ENCODE assay signal across 17 cellular contexts in the genomic region with DNA sequence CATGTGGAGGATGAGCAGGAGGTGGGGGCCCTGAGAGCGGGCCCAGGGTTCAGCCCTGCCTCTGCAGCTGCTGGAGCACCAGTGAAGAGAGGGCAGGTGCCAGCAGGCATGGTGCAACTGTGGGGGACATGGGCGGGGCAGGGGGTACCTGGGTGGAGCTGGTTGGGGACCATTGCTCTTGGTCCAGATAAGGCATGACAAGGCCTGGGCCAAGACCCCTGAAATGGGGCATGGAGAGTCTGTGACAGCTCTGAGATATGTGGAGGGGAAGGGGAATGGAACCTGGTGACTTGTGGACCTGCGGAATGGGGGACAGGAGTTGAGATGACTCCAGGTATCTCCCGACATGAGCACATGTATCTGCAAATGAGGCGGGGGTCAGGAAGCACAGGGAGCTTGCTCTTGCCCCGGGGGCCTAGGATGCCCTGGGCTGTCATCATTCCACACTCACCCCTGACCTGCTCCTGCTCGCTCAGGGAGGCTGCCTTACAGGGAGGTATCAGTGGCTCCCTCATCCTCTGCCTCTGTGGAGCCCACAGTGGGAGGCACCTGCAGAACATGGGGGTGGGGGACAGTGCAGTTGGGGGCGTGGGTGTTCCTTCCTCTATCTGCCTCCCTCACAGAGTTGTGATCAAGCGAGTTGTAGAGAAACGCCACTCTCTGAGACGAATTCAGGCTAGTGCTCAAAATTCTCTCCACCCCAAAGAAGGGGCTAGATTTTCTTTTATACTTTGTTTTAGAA. TPM values are rescaled to one million over a fixed set of nuclear protein-coding genes. Genes with fewer than 3 reads are reported as not detected.
DNase-seq lines count a peak whose midpoint lies in the region; ATAC-seq and TF ChIP-seq lines count a peak whose summit lies in the region.
"Had no signal": no experiment of that assay in that cellular context is flagged by ENCODE, and none has a peak within 500 bp of the region (broad histone marks: within the 10 kb centered on the region; RNA-seq: fewer than 3 reads in every experiment).

No MANE protein-coding gene starts in this region.

- H3K9me3 Mint-ChIP-seq in T-helper 2 cell treated with Interferon-gamma antibody and Interleukin-4, amounts not matched to agents 5 μg/mL and 100 μg/mL, for 36 hours, result no peaks in the 10 kb centered on the region
- H3K9me3 Mint-ChIP-seq in CD8-positive, alpha-beta memory T cell, result no peaks in the 10 kb centered on the region
- H3K9me3 Mint-ChIP-seq in activated B cell treated with CpG ODN at 0.5 μM for 24 hours (peaks cover 2% of the 10 kb centered on the region), naive B cell (peaks cover 0 to 2% (median 0%) of the 10 kb centered on the region in 7 donors)

- POLR2A ChIA-PET in CD8-positive, alpha-beta memory T cell (lab: Charles Lee), result no interaction called here
- POLR2A ChIA-PET in activated B cell treated with CpG ODN at 0.5 μM for 24 hours (lab: Charles Lee), result interaction anchor here (0.6 to 1.5 kb wide), 2 partner anchors 76 to 89 kb away, joined by 6 to 9 read pairs; partner anchors contain the start of gene SOCS3

- H3K27me3 Mint-ChIP-seq in T-helper 2 cell treated with Interferon-gamma antibody and Interleukin-4, amounts not matched to agents 5 μg/mL and 100 μg/mL, for 36 hours (ENCODE audit: low read depth), result peaks cover 5% of the 10 kb centered on the region
- H3K27me3 Mint-ChIP-seq in CD8-positive, alpha-beta memory T cell, result peaks cover 23 to 24% of the 10 kb centered on the region in 2 donors
- H3K27me3 Mint-ChIP-seq in activated B cell treated with CpG ODN at 0.5 μM for 24 hours (peaks cover 6% of the 10 kb centered on the region), naive B cell (peaks cover 12 to 33% (median 21%) of the 10 kb centered on the region in 3 donors)

- H3K27ac ChIP-seq in CD8-positive, alpha-beta memory T cell (ENCODE audit: low read depth, low read length), result peak overlapping the region; percentile 59
- no peak overlapping the region for H3K27ac ChIP-seq in caudate nucleus (ENCODE audit: low read depth, low read length)
- H3K27ac ChIP-seq: epithelial cell of prostate had no signal

- H3K4me3 ChIP-seq in CD8-positive, alpha-beta memory T cell (ENCODE audit: low read length), result peak overlapping the region; percentile 14
- H3K4me3 ChIP-seq: mucosa of descending colon, prostate gland had no signal

- ATAC-seq in activated B cell treated with CpG ODN at 0.5 μM for 24 hours (ENCODE audit: low read depth), result no peak
- ATAC-seq in naive B cell (ENCODE audit: low read depth in 2 of 2), result peak; percentile 14 to 27
- no peak for ATAC-seq in HG03135 (IDR thresholded peaks at IDR 0.05; ENCODE audit: unreplicated experiment)

- peaks cover 25% of the 10 kb centered on the region for H3K4me1 Mint-ChIP-seq in T-helper 2 cell treated with Interferon-gamma antibody and Interleukin-4, amounts not matched to agents 5 μg/mL and 100 μg/mL, for 36 hours (ENCODE audit: low read depth)
- H3K4me1 Mint-ChIP-seq in CD8-positive, alpha-beta memory T cell, result peaks cover 14 to 25% (median 17%) of the 10 kb centered on the region in 3 donors
- peaks cover 37% of the 10 kb centered on the region for H3K4me1 Mint-ChIP-seq in activated B cell treated with CpG ODN at 0.5 μM for 24 hours
- H3K4me1 Mint-ChIP-seq in naive B cell, result peaks cover 6 to 20% (median 9%) of the 10 kb centered on the region in 3 donors

- H3K9me3 ChIP-seq in CD8-positive, alpha-beta memory T cell (ENCODE audit: low read length), result no peaks in the 10 kb centered on the region
- H3K9me3 ChIP-seq: mucosa of descending colon, prostate gland had no signal

- H3K4me3 Mint-ChIP-seq in T-helper 2 cell treated with Interferon-gamma antibody and Interleukin-4, amounts not matched to agents 5 μg/mL and 100 μg/mL, for 36 hours, result no peak overlapping the region
- peak overlapping the region in 1 of 7 donors; percentile 1 for H3K4me3 Mint-ChIP-seq in CD8-positive, alpha-beta memory T cell
- H3K4me3 Mint-ChIP-seq in activated B cell treated with CpG ODN at 0.5 μM for 24 hours (peak overlapping the region; percentile 19), naive B cell (peak overlapping the region in 1 of 8 donors; percentile 28)

- intact Hi-C loops in activated B cell treated with CpG ODN at 0.5 μM for 24 hours (cut with micrococcal nuclease), result no loop called here

- no peaks in the 10 kb centered on the region for H3K36me3 Mint-ChIP-seq in T-helper 2 cell treated with Interferon-gamma antibody and Interleukin-4, amounts not matched to agents 5 μg/mL and 100 μg/mL, for 36 hours (ENCODE audit: low read depth)
- H3K36me3 Mint-ChIP-seq in CD8-positive, alpha-beta memory T cell, result no peaks in the 10 kb centered on the region
- H3K36me3 Mint-ChIP-seq in activated B cell treated with CpG ODN at 0.5 μM for 24 hours (ENCODE audit: low read depth) (no peaks in the 10 kb centered on the region), naive B cell (no peaks in the 10 kb centered on the region)

- H3K36me3 ChIP-seq in CD8-positive, alpha-beta memory T cell (ENCODE audit: insufficient read depth, low read length), result no peaks in the 10 kb centered on the region
- H3K36me3 ChIP-seq: prostate gland had no signal

- H3K4me1 ChIP-seq in CD8-positive, alpha-beta memory T cell (ENCODE audit: insufficient read depth, low read length), result peaks cover 38% of the 10 kb centered on the region
- H3K4me1 ChIP-seq: prostate gland had no signal

- H3K27ac Mint-ChIP-seq in T-helper 2 cell treated with Interferon-gamma antibody and Interleukin-4, amounts not matched to agents 5 μg/mL and 100 μg/mL, for 36 hours, result peak overlapping the region; percentile 3
- peak overlapping the region in 4 of 8 donors; percentile 18 to 80 (median 74) for H3K27ac Mint-ChIP-seq in CD8-positive, alpha-beta memory T cell
- H3K27ac Mint-ChIP-seq in activated B cell treated with CpG ODN at 0.5 μM for 24 hours (no peak overlapping the region), naive B cell (peak overlapping the region; percentile 84 to 94 (median 93))

- peaks cover 4% of the 10 kb centered on the region for H3K27me3 ChIP-seq in CD8-positive, alpha-beta memory T cell (ENCODE audit: insufficient read depth, low read length, poor library complexity, severe bottlenecking)

- in situ Hi-C loops in GM13977 (cut with MboI; ENCODE audit: low pct_unique_long_range_greater_than_20kb, low sequenced_read_pairs, unreplicated experiment), result no loop called here

- no peak for DNase-seq in T-helper 2 cell treated with Interferon-gamma antibody and Interleukin-4, amounts not matched to agents 5 μg/mL and 100 μg/mL, for 36 hours (ENCODE audit: low spot score)
- DNase-seq in T-helper 2 cell (no peak), activated B cell treated with CpG ODN at 0.5 μM for 24 hours (no peak), naive B cell (no peak), caudate nucleus (lab: John Stamatoyannopoulos, UW) (no peak), GM13977 (ENCODE audit: low spot score) (no peak)
- DNase-seq in CD8-positive, alpha-beta memory T cell, result no peak
- DNase-seq: amniotic stem cell; mucosa of descending colon; NCI-H1436 treated with DMSO at 0.1 percent for 48 hours; stimulated activated CD4-positive, alpha-beta T cell treated with anti-CD3 and anti-CD28 coated beads, Interleukin-15, amount 100 ng/mL, for 24 hours had no signal

- TF ChIP-seq CTCF in activated B cell treated with CpG ODN at 0.5 μM for 24 hours (IDR thresholded peaks at IDR 0.05) (no peak), GM13977 (IDR thresholded peaks at IDR 0.05; ENCODE audit: extremely low read depth, insufficient read depth, missing control alignments) (no peak)

- CTCF ChIA-PET in CD8-positive, alpha-beta memory T cell (lab: Charles Lee), result no interaction called here
- CTCF ChIA-PET in activated B cell treated with CpG ODN at 0.5 μM for 24 hours (lab: Charles Lee), result interaction anchor here (1.1 kb wide), 1 partner anchor 17 kb away, joined by 3 read pairs; no protein-coding TSS in a partner anchor

RNA-seq across cellular contexts. Expression of gene TMEM235, which starts 40.2 kb away (rescaled TPM):
- total RNA-seq in CD8-positive, alpha-beta memory T cell, result not detected
- polyA plus RNA-seq in CD8-positive, alpha-beta memory T cell, result not detected
- total RNA-seq in activated B cell treated with CpG ODN at 0.5 μM for 24 hours, result not detected in 2 replicates
- not detected for polyA plus RNA-seq in naive B cell (ENCODE audit: low read depth in 6 of 6)
- total RNA-seq: A172, LHCN-M2, mucosa of descending colon, prostate gland, subcutaneous adipose tissue had no signal

RNA-seq across cellular contexts. Expression of gene BIRC5, which starts 57.5 kb away (rescaled TPM):
- 10 to 100 TPM; 61.0 to 65.1 TPM for total RNA-seq in CD8-positive, alpha-beta memory T cell
- 0.69 TPM for polyA plus RNA-seq in CD8-positive, alpha-beta memory T cell
- 0.81 and 1.0 TPM in 2 replicates for total RNA-seq in activated B cell treated with CpG ODN at 0.5 μM for 24 hours
- polyA plus RNA-seq in naive B cell (ENCODE audit: low read depth in 6 of 6), result not detected

Comparison
In these comparisons a context has a peak if more than half of its experiments do, and no peak if none do; other contexts are left out.
1. ATAC-seq: peak in naive B cell (2 of 2); none in activated B cell treated with CpG ODN at 0.5 μM for 24 hours (single experiment) and HG03135 (single experiment).
2. RNA of gene BIRC5, which starts 57.5 kb away (total RNA-seq): 61.0 to 65.1 TPM in CD8-positive, alpha-beta memory T cell; 0.81 to 1.0 TPM in activated B cell treated with CpG ODN at 0.5 μM for 24 hours; every median in the first group is over 10 times any median in the second.